8 cellular contexts compared by ENCODE assay signal in the genomic region with DNA sequence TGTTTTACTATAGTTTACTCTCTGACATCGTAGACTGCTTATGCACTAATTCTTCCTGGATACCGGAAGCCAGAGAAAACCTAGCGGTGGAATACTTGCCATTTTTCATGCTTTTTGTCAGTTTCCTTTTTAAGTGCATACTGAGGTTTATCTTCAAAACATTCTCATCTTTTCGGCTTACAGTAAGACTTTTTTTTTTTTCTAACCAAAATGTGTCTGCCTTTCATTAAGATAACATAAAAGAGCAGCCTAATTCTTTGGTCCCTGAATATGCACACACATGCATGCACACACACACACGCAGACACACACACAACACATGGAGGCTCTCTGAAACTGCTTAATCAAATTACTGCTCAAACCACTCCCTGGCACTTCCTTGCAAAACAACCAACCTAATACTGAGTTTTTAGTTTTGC. TPM values are rescaled to one million over a fixed set of nuclear protein-coding genes. Genes with fewer than 3 reads are reported as not detected.
DNase-seq lines count a peak whose midpoint lies in the region; ATAC-seq and TF ChIP-seq lines count a peak whose summit lies in the region.

No MANE protein-coding gene starts in this region.

- ATAC-seq in activated T-cell treated with anti-CD3 and anti-CD28 coated beads, Interleukin-2, amount 50 U/mL, for 4 hours, result no peak
- ATAC-seq in T-helper 17 cell, result no peak
- no peak for ATAC-seq in stimulated activated naive CD8-positive, alpha-beta T cell treated with anti-CD3 and anti-CD28 coated beads, Interleukin-15, amount 100 ng/mL, for 72 hours

- H3K4me3 Mint-ChIP-seq in activated T-cell treated with anti-CD3 and anti-CD28 coated beads, Interleukin-2, amount 50 U/mL, for 4 hours, result peak overlapping the region; percentile 90
- H3K4me3 Mint-ChIP-seq in T-helper 17 cell (peak overlapping the region; percentile 93), glutamatergic neuron (ENCODE audit: unreplicated experiment) (peak overlapping the region; percentile 96)
- peak overlapping the region; percentile 92 to 99 for H3K4me3 Mint-ChIP-seq in stimulated activated naive CD8-positive, alpha-beta T cell treated with anti-CD3 and anti-CD28 coated beads, Interleukin-15, amount 100 ng/mL, for 72 hours

- H3K27ac Mint-ChIP-seq in T-helper 17 cell (peak overlapping the region; percentile 72), glutamatergic neuron (ENCODE audit: unreplicated experiment) (peak overlapping the region; percentile 95)
- H3K27ac Mint-ChIP-seq in stimulated activated naive CD8-positive, alpha-beta T cell treated with anti-CD3 and anti-CD28 coated beads, Interleukin-15, amount 100 ng/mL, for 72 hours, result no peak overlapping the region

- no peaks in the 10 kb centered on the region for H3K9me3 Mint-ChIP-seq in activated T-cell treated with anti-CD3 and anti-CD28 coated beads, Interleukin-2, amount 50 U/mL, for 4 hours
- H3K9me3 Mint-ChIP-seq in glutamatergic neuron (ENCODE audit: unreplicated experiment), result peaks cover 12% of the 10 kb centered on the region
- H3K9me3 Mint-ChIP-seq in stimulated activated naive CD8-positive, alpha-beta T cell treated with anti-CD3 and anti-CD28 coated beads, Interleukin-15, amount 100 ng/mL, for 72 hours, result peaks cover 0 to 7% of the 10 kb centered on the region in 2 donors

- no peak for TF ChIP-seq CTCF in glutamatergic neuron (IDR thresholded peaks at IDR 0.05; ENCODE audit: partially characterized antibody, unreplicated experiment)

- H3K4me1 Mint-ChIP-seq in activated T-cell treated with anti-CD3 and anti-CD28 coated beads, Interleukin-2, amount 50 U/mL, for 4 hours (ENCODE audit: low read depth), result peaks cover 30% of the 10 kb centered on the region
- H3K4me1 Mint-ChIP-seq in T-helper 17 cell (peaks cover 32% of the 10 kb centered on the region), glutamatergic neuron (ENCODE audit: low read depth, unreplicated experiment) (peaks cover 36% of the 10 kb centered on the region)
- H3K4me1 Mint-ChIP-seq in stimulated activated naive CD8-positive, alpha-beta T cell treated with anti-CD3 and anti-CD28 coated beads, Interleukin-15, amount 100 ng/mL, for 72 hours, result peaks cover 36% of the 10 kb centered on the region

- peaks cover 8% of the 10 kb centered on the region for H3K36me3 Mint-ChIP-seq in activated T-cell treated with anti-CD3 and anti-CD28 coated beads, Interleukin-2, amount 50 U/mL, for 4 hours (ENCODE audit: insufficient read depth)
- peaks cover 5% of the 10 kb centered on the region for H3K36me3 Mint-ChIP-seq in T-helper 17 cell (ENCODE audit: low read depth)
- H3K36me3 Mint-ChIP-seq in glutamatergic neuron (ENCODE audit: unreplicated experiment), result no peaks in the 10 kb centered on the region

- no peak for DNase-seq in activated T-cell treated with anti-CD3 and anti-CD28 coated beads, Interleukin-2, amount 50 U/mL, for 4 hours
- DNase-seq in activated T-cell treated with anti-CD3 and anti-CD28 coated beads for 4 hours (no peak), T-helper 17 cell (no peak), glutamatergic neuron (no peak), amniotic stem cell (lab: John Stamatoyannopoulos, UW) (no peak), mucosa of gallbladder (ENCODE audit: low spot score) (no peak), NCI-H1417 treated with DMSO at 0.1 percent for 48 hours (lab: John Stamatoyannopoulos, UW) (no peak)
- no peak for DNase-seq in stimulated activated naive CD8-positive, alpha-beta T cell treated with anti-CD3 and anti-CD28 coated beads, Interleukin-15, amount 100 ng/mL, for 72 hours

- no peaks in the 10 kb centered on the region for H3K27me3 Mint-ChIP-seq in activated T-cell treated with anti-CD3 and anti-CD28 coated beads, Interleukin-2, amount 50 U/mL, for 4 hours (ENCODE audit: low read depth)
- H3K27me3 Mint-ChIP-seq in T-helper 17 cell (no peaks in the 10 kb centered on the region), glutamatergic neuron (ENCODE audit: unreplicated experiment) (peaks cover 7% of the 10 kb centered on the region)
- no peaks in the 10 kb centered on the region for H3K27me3 Mint-ChIP-seq in stimulated activated naive CD8-positive, alpha-beta T cell treated with anti-CD3 and anti-CD28 coated beads, Interleukin-15, amount 100 ng/mL, for 72 hours

- H3K9me3 ChIP-seq in T-helper 17 cell (ENCODE audit: control insufficient read depth, low read length, poor library complexity, severe bottlenecking), result no peaks in the 10 kb centered on the region

RNA-seq across cellular contexts. Expression of a gene that starts 1.3 kb away (rescaled TPM):
- 1 to 10 TPM; 7.5 to 9.4 (median 8.7) TPM for total RNA-seq in activated T-cell treated with anti-CD3 and anti-CD28 coated beads, Interleukin-2, amount 50 U/mL, for 4 hours
- total RNA-seq in T-helper 17 cell (10 to 100 TPM in 1 of 2 donors, 1 to 10 TPM in 1; 9.7 to 10.6 TPM), glutamatergic neuron (ENCODE audit: unreplicated experiment) (66.8 TPM), mucosa of gallbladder (28.0 TPM)

Comparison
In these comparisons a context has a peak if more than half of its experiments do, and no peak if none do; other contexts are left out.
1. H3K27ac Mint-ChIP-seq: peak in T-helper 17 cell (single experiment) and glutamatergic neuron (single experiment); none in stimulated activated naive CD8-positive, alpha-beta T cell treated with anti-CD3 and anti-CD28 coated beads, Interleukin-15, amount 100 ng/mL, for 72 hours (0 of 2).
2. Peak in every context shown above with its lines, with median percentiles within 50 percentile points of each other: H3K4me3 Mint-ChIP-seq.